Comparison of ENCODE assay signal across 2 cellular contexts in the genomic region with DNA sequence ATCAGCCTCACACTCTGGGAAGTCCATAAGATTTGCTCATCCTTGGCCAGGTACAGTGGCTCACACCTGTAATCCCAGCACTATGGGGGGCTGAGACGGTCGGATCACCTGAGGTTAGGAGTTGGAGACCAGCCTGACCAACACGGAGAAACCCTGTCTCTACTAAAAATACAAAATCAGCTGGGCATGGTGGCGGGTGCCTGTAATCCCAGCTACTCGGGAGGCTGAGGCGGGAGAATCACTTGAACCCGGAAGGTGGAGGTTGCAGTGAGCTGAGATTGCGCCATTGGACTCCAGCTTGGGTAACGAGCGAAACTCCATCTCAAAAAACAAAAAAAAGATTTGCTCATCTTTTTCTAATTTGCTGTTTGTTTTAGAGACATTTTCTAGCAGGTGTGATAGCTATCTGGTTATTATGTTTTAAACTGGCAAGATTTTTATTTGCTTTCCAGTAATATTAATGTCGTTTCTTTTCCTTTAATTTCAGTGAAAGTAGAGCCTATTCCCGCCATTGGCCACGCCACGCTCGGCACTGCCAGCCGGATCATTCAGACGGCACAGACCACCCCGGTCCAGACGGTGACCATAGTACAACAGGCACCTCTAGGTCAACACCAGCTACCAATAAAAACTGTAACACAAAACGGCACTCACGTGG.
TF ChIP-seq lines count a peak whose summit lies in the region.

No MANE protein-coding gene starts in this region.

TF ChIP-seq in A549, 52 proteins besides CTCF, POLR2A, EP300 and RAD21 (continued from another document):
- TF ChIP-seq, protein P1, sequence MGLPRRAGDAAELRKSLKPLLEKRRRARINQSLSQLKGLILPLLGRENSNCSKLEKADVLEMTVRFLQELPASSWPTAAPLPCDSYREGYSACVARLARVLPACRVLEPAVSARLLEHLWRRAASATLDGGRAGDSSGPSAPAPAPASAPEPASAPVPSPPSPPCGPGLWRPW (IDR thresholded peaks at IDR 0.05) = no peak
- 0 out of 5 replicates have a peak, but pooled peaks of 1 of the 2 experiments have one; percentile 17 for TF ChIP-seq JUN (IDR thresholded peaks at IDR 0.05)

TF ChIP-seq in SK-N-SH treated with all-trans-retinoic acid at 6 μM for 48 hours, 23 proteins besides CTCF, POLR2A, EP300 and RAD21:
- TF ChIP-seq, protein P2, sequence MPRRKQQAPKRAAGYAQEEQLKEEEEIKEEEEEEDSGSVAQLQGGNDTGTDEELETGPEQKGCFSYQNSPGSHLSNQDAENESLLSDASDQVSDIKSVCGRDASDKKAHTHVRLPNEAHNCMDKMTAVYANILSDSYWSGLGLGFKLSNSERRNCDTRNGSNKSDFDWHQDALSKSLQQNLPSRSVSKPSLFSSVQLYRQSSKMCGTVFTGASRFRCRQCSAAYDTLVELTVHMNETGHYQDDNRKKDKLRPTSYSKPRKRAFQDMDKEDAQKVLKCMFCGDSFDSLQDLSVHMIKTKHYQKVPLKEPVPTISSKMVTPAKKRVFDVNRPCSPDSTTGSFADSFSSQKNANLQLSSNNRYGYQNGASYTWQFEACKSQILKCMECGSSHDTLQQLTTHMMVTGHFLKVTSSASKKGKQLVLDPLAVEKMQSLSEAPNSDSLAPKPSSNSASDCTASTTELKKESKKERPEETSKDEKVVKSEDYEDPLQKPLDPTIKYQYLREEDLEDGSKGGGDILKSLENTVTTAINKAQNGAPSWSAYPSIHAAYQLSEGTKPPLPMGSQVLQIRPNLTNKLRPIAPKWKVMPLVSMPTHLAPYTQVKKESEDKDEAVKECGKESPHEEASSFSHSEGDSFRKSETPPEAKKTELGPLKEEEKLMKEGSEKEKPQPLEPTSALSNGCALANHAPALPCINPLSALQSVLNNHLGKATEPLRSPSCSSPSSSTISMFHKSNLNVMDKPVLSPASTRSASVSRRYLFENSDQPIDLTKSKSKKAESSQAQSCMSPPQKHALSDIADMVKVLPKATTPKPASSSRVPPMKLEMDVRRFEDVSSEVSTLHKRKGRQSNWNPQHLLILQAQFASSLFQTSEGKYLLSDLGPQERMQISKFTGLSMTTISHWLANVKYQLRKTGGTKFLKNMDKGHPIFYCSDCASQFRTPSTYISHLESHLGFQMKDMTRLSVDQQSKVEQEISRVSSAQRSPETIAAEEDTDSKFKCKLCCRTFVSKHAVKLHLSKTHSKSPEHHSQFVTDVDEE (CRISPR knock-in tag; IDR thresholded peaks at IDR 0.05) = no peak
- TF ChIP-seq ZFP30 (CRISPR knock-in tag; IDR thresholded peaks at IDR 0.05) = no peak
- TF ChIP-seq OSR1 (CRISPR knock-in tag; IDR thresholded peaks at IDR 0.05) = no peak
- no peak for TF ChIP-seq ZNF565 (CRISPR knock-in tag; conservative IDR thresholded peaks at IDR 0.05; ENCODE audit: low read depth)
- TF ChIP-seq RARB (CRISPR knock-in tag; IDR thresholded peaks at IDR 0.05) = no peak
- TF ChIP-seq GLIS3 (CRISPR knock-in tag; IDR thresholded peaks at IDR 0.05) = no peak
- TF ChIP-seq SNAI2 (CRISPR knock-in tag; IDR thresholded peaks at IDR 0.05) = no peak
- TF ChIP-seq, protein P3, sequence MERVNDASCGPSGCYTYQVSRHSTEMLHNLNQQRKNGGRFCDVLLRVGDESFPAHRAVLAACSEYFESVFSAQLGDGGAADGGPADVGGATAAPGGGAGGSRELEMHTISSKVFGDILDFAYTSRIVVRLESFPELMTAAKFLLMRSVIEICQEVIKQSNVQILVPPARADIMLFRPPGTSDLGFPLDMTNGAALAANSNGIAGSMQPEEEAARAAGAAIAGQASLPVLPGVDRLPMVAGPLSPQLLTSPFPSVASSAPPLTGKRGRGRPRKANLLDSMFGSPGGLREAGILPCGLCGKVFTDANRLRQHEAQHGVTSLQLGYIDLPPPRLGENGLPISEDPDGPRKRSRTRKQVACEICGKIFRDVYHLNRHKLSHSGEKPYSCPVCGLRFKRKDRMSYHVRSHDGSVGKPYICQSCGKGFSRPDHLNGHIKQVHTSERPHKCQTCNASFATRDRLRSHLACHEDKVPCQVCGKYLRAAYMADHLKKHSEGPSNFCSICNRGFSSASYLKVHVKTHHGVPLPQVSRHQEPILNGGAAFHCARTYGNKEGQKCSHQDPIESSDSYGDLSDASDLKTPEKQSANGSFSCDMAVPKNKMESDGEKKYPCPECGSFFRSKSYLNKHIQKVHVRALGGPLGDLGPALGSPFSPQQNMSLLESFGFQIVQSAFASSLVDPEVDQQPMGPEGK (CRISPR knock-in tag; IDR thresholded peaks at IDR 0.05; ENCODE audit: borderline replicate concordance) = no peak
- no peak for TF ChIP-seq TCF4 (CRISPR knock-in tag; IDR thresholded peaks at IDR 0.05; ENCODE audit: borderline replicate concordance)
- TF ChIP-seq CSDC2 (CRISPR knock-in tag; IDR thresholded peaks at IDR 0.05) = no peak
- TF ChIP-seq BACH2 (CRISPR knock-in tag; IDR thresholded peaks at IDR 0.05; ENCODE audit: borderline replicate concordance) = no peak
TF ChIP-seq in SK-N-SH treated with all-trans-retinoic acid at 6 μM for 48 hours: peak in this region for 0.
